In genomic region chr16:85600905-85601639, GRCh38 we compare ENCODE assay signal across 19 cellular contexts. TPM values are rescaled to one million over a fixed set of nuclear protein-coding genes. Genes with fewer than 3 reads are reported as not detected.
DNase-seq lines count a peak whose midpoint lies in the region; ATAC-seq and TF ChIP-seq lines count a peak whose summit lies in the region.
"Had no signal": no experiment of that assay in that cellular context is flagged by ENCODE, and none has a peak within 500 bp of the region (broad histone marks: within the 10 kb centered on the region; RNA-seq: fewer than 3 reads in every experiment).

No MANE protein-coding gene starts in this region.

- WGBS in mesenchymal stem cell: 63% methylated on average over 16 of the region's 19 CpGs
- 83 to 85% methylated on average over 19 of the region's 19 CpGs for WGBS in upper lobe of left lung, 2 donors

- no peak overlapping the region for H2AK5ac ChIP-seq in mesenchymal stem cell (ENCODE audit: low read length, severe bottlenecking)

- H2AFZ ChIP-seq in DND-41 (ENCODE audit: low read depth, low read length): no peak overlapping the region
- H2AFZ ChIP-seq in mesenchymal stem cell (ENCODE audit: low read depth, low read length): no peak overlapping the region

- peaks cover 16% of the 10 kb centered on the region; the same call in 1 of the 2 replicates for H3K36me3 ChIP-seq in DND-41 (ENCODE audit: insufficient read depth, low read length)
- H3K36me3 ChIP-seq in NT2/D1 (ENCODE audit: insufficient read depth, insufficient read length, low read length): peaks cover 5% of the 10 kb centered on the region
- H3K36me3 ChIP-seq in mesenchymal stem cell (ENCODE audit: control insufficient read depth in 1 of 2, insufficient read depth in 2 of 2, low read depth in 1 of 2, low read length in 2 of 2): peaks cover 0 to 7% of the 10 kb centered on the region in 2 experiments
- H3K36me3 ChIP-seq in upper lobe of left lung: no peaks in the 10 kb centered on the region
- H3K36me3 ChIP-seq: gastroesophageal sphincter, left lung, prostate gland had no signal

- H3K27ac ChIP-seq in DND-41 (ENCODE audit: low read length) (no peak overlapping the region), mesenchymal stem cell (ENCODE audit: low read length, poor library complexity, severe bottlenecking) (no peak overlapping the region), upper lobe of left lung (no peak overlapping the region)
- H3K27ac ChIP-seq: coronary artery, left lung, prostate gland had no signal

- H2BK12ac ChIP-seq in mesenchymal stem cell (ENCODE audit: low read length in 2 of 2): peak overlapping the region in 1 of 2 experiments; percentile 27

- H4K20me1 ChIP-seq in DND-41 (ENCODE audit: insufficient read depth, low read length): peaks cover 85% of the 10 kb centered on the region

- H3K27ac Mint-ChIP-seq in stimulated activated naive B cell treated with anti-CD40 and anti-IgM and Interleukin-4, amounts not matched to agents 10 μg/mL and 1 μg/mL and 100 μg/mL, for 72 hours: peak overlapping the region; percentile 65
- H3K27ac Mint-ChIP-seq in activated CD4-positive, alpha-beta T cell treated with anti-CD3 and anti-CD28 coated beads, Interleukin-2, amount 10 ng/mL, durations not matched to agents 7 days and 5 days: no peak overlapping the region

- H3K4me3 ChIP-seq in DND-41 (ENCODE audit: low read depth in 1 of 2, low read length in 2 of 2): no peak overlapping the region
- no peak overlapping the region for H3K4me3 ChIP-seq in NT2/D1 (ENCODE audit: insufficient read length, low read depth)
- H3K4me3 ChIP-seq in mesenchymal stem cell (ENCODE audit: insufficient read depth in 1 of 2, low read depth in 1 of 2, low read length in 2 of 2): no peak overlapping the region
- H3K4me3 ChIP-seq in upper lobe of left lung: no peak overlapping the region
- H3K4me3 ChIP-seq: coronary artery, gastroesophageal sphincter, left lung, prostate gland had no signal

- no peak overlapping the region for H4K8ac ChIP-seq in mesenchymal stem cell (ENCODE audit: low read length)

- TF ChIP-seq EP300 in upper lobe of left lung (IDR thresholded peaks at IDR 0.05): no peak

- DNase-seq in DND-41 (no peak), NT2/D1 (ENCODE audit: low read depth, low spot score) (no peak), mesenchymal stem cell (no peak), upper lobe of left lung (no peak)
- DNase-seq in stimulated activated naive B cell treated with anti-CD40 and anti-IgM and Interleukin-4, amounts not matched to agents 10 μg/mL and 1 μg/mL and 100 μg/mL, for 72 hours: no peak
- no peak for DNase-seq in activated CD4-positive, alpha-beta T cell treated with anti-CD3 and anti-CD28 coated beads, Interleukin-2, amount 10 ng/mL, durations not matched to agents 7 days and 5 days
- DNase-seq: activated CD4-positive, alpha-beta T cell treated with anti-CD3 and anti-CD28 coated beads for 4 hours; activated CD8-positive, alpha-beta memory T cell treated with anti-CD3 and anti-CD28 coated beads, Interleukin-2, amount 50 U/mL, for 48 hours; activated naive CD4-positive, alpha-beta T cell; aorta; Karpas-422; left lung; NCI-H2227 treated with DMSO at 0.1 percent for 48 hours; Right ventricle myocardium superior; stimulated activated CD4-positive, alpha-beta T cell treated with anti-CD3 and anti-CD28 coated beads, Interleukin-15, amount 100 ng/mL, for 24 hours had no signal

- no peak overlapping the region for H2BK120ac ChIP-seq in mesenchymal stem cell (ENCODE audit: low read depth, low read length)

- no peak overlapping the region for H3K4me2 ChIP-seq in DND-41 (ENCODE audit: insufficient read depth, low read length)
- no peak overlapping the region for H3K4me2 ChIP-seq in mesenchymal stem cell (ENCODE audit: low read length, poor library complexity, severe bottlenecking)

- peak overlapping the region in 1 of 2 experiments; percentile 69 for H3K14ac ChIP-seq in mesenchymal stem cell (ENCODE audit: low read length in 2 of 2)

- peaks cover 51 to 77% of the 10 kb centered on the region in 2 donors for H3K4me1 Mint-ChIP-seq in stimulated activated naive B cell treated with anti-CD40 and anti-IgM and Interleukin-4, amounts not matched to agents 10 μg/mL and 1 μg/mL and 100 μg/mL, for 72 hours
- no peaks in the 10 kb centered on the region for H3K4me1 Mint-ChIP-seq in activated CD4-positive, alpha-beta T cell treated with anti-CD3 and anti-CD28 coated beads, Interleukin-2, amount 10 ng/mL, durations not matched to agents 7 days and 5 days

- CTCF ChIA-PET in activated CD4-positive, alpha-beta T cell treated with anti-CD3 and anti-CD28 coated beads, Interleukin-2, amount 10 ng/mL, durations not matched to agents 7 days and 5 days (lab: Charles Lee): interaction anchor here (1.1 to 3.0 kb wide), 4 partner anchors 9 to 181 kb away, joined by 3 to 11 read pairs (median 4); no protein-coding TSS in a partner anchor

- TF ChIP-seq POLR2A in upper lobe of left lung (IDR thresholded peaks at IDR 0.05): no peak

- H3K4me1 ChIP-seq in DND-41 (ENCODE audit: insufficient read depth, low read length) (peaks cover 13% of the 10 kb centered on the region), NT2/D1 (ENCODE audit: insufficient read depth, insufficient read length) (peaks cover 49% of the 10 kb centered on the region), mesenchymal stem cell (ENCODE audit: control insufficient read depth, insufficient read depth, low read depth, low read length) (peaks cover 35% of the 10 kb centered on the region), upper lobe of left lung (peaks cover 18 to 34% (median 23%) of the 10 kb centered on the region in 4 donors)

- peak overlapping the region in 1 of 2 experiments; percentile 10 for H3K4ac ChIP-seq in mesenchymal stem cell (ENCODE audit: low read depth in 1 of 2, low read length in 2 of 2)

- no peaks in the 10 kb centered on the region for H3K27me3 Mint-ChIP-seq in stimulated activated naive B cell treated with anti-CD40 and anti-IgM and Interleukin-4, amounts not matched to agents 10 μg/mL and 1 μg/mL and 100 μg/mL, for 72 hours
- H3K27me3 Mint-ChIP-seq in activated CD4-positive, alpha-beta T cell treated with anti-CD3 and anti-CD28 coated beads, Interleukin-2, amount 10 ng/mL, durations not matched to agents 7 days and 5 days: no peaks in the 10 kb centered on the region

- H3K18ac ChIP-seq in mesenchymal stem cell (ENCODE audit: low read depth in 1 of 2, low read length in 2 of 2): peak overlapping the region; percentile 8 to 70

- H3K9me3 ChIP-seq in DND-41 (ENCODE audit: insufficient read depth, low read length, severe bottlenecking): no peaks in the 10 kb centered on the region
- H3K9me3 ChIP-seq in NT2/D1 (ENCODE audit: insufficient read depth, low read length): no peaks in the 10 kb centered on the region
- no peaks in the 10 kb centered on the region for H3K9me3 ChIP-seq in mesenchymal stem cell (ENCODE audit: control insufficient read depth, low read length)
- H3K9me3 ChIP-seq in upper lobe of left lung: no peaks in the 10 kb centered on the region
- H3K9me3 ChIP-seq: gastroesophageal sphincter, left lung, prostate gland had no signal

- no peak for TF ChIP-seq CTCF in DND-41 (IDR thresholded peaks at IDR 0.05; ENCODE audit: borderline replicate concordance, extremely low read depth, low read length, poor library complexity, severe bottlenecking)
- TF ChIP-seq CTCF in upper lobe of left lung (IDR thresholded peaks at IDR 0.05): no peak

- peaks cover 7 to 19% of the 10 kb centered on the region in 2 donors for H3K36me3 Mint-ChIP-seq in stimulated activated naive B cell treated with anti-CD40 and anti-IgM and Interleukin-4, amounts not matched to agents 10 μg/mL and 1 μg/mL and 100 μg/mL, for 72 hours
- H3K36me3 Mint-ChIP-seq in activated CD4-positive, alpha-beta T cell treated with anti-CD3 and anti-CD28 coated beads, Interleukin-2, amount 10 ng/mL, durations not matched to agents 7 days and 5 days (ENCODE audit: low read depth): no peaks in the 10 kb centered on the region

- no peak overlapping the region for H4K91ac ChIP-seq in mesenchymal stem cell (ENCODE audit: low read length)

- no peak overlapping the region for H3K4me3 Mint-ChIP-seq in stimulated activated naive B cell treated with anti-CD40 and anti-IgM and Interleukin-4, amounts not matched to agents 10 μg/mL and 1 μg/mL and 100 μg/mL, for 72 hours
- H3K4me3 Mint-ChIP-seq in activated CD4-positive, alpha-beta T cell treated with anti-CD3 and anti-CD28 coated beads, Interleukin-2, amount 10 ng/mL, durations not matched to agents 7 days and 5 days: no peak overlapping the region

- no peaks in the 10 kb centered on the region for H3K9me3 Mint-ChIP-seq in stimulated activated naive B cell treated with anti-CD40 and anti-IgM and Interleukin-4, amounts not matched to agents 10 μg/mL and 1 μg/mL and 100 μg/mL, for 72 hours
- H3K9me3 Mint-ChIP-seq in activated CD4-positive, alpha-beta T cell treated with anti-CD3 and anti-CD28 coated beads, Interleukin-2, amount 10 ng/mL, durations not matched to agents 7 days and 5 days: no peaks in the 10 kb centered on the region

- H3K27me3 ChIP-seq in DND-41 (ENCODE audit: insufficient read depth, low read length, poor library complexity) (no peaks in the 10 kb centered on the region), NT2/D1 (ENCODE audit: insufficient read depth, insufficient read length) (no peaks in the 10 kb centered on the region), mesenchymal stem cell (ENCODE audit: control insufficient read depth in 1 of 2, insufficient read depth in 1 of 2, low read length in 2 of 2) (no peaks in the 10 kb centered on the region), upper lobe of left lung (no peaks in the 10 kb centered on the region)
- H3K27me3 ChIP-seq: gastroesophageal sphincter, left lung had no signal

- H2BK15ac ChIP-seq in mesenchymal stem cell (ENCODE audit: low read depth, poor library complexity, severe bottlenecking): peak overlapping the region; percentile 41

- no peak overlapping the region for H2BK5ac ChIP-seq in mesenchymal stem cell (ENCODE audit: low read depth, low read length, poor library complexity, severe bottlenecking)

- peak; percentile 29; the same call in 2 of the 3 replicates for ATAC-seq in DND-41 (ENCODE audit: insufficient read depth, low read depth)
- ATAC-seq in stimulated activated naive B cell treated with anti-CD40 and anti-IgM and Interleukin-4, amounts not matched to agents 10 μg/mL and 1 μg/mL and 100 μg/mL, for 72 hours (replicated peaks): no peak
- ATAC-seq in GM19395 (IDR thresholded peaks at IDR 0.05; ENCODE audit: unreplicated experiment): no peak
- no peak for ATAC-seq in upper lobe of left lung (ENCODE audit: low FRiP score in 2 of 2)
- ATAC-seq: gastroesophageal sphincter, left lung had no signal

- H3K79me1 ChIP-seq in mesenchymal stem cell (replicated peaks; ENCODE audit: low read length, poor library complexity, severe bottlenecking): peaks cover 42% of the 10 kb centered on the region

- peaks cover 91% of the 10 kb centered on the region for H3K79me2 ChIP-seq in DND-41 (ENCODE audit: insufficient read depth, low read length)

- POLR2A ChIA-PET in activated CD4-positive, alpha-beta T cell treated with anti-CD3 and anti-CD28 coated beads, Interleukin-2, amount 10 ng/mL, durations not matched to agents 7 days and 5 days (lab: Charles Lee): no interaction called here

- H3K23ac ChIP-seq in mesenchymal stem cell (ENCODE audit: low read length in 2 of 2): peak overlapping the region in 1 of 2 experiments; percentile 91

- no peak overlapping the region for H3K9ac ChIP-seq in DND-41 (ENCODE audit: low read depth, low read length)
- peak overlapping the region; percentile 57 for H3K9ac ChIP-seq in NT2/D1 (ENCODE audit: insufficient read length, low read depth)
- no peak overlapping the region for H3K9ac ChIP-seq in mesenchymal stem cell (ENCODE audit: low read length)

RNA-seq across cellular contexts. Expression of gene GSE1, which starts 12.1 kb away (rescaled TPM):
- 39.2 TPM for polyA plus RNA-seq in mesenchymal stem cell (2013, experiment 1 of 2)
- 38.5 TPM for polyA plus RNA-seq in mesenchymal stem cell (2013, experiment 2 of 2)
- 10 to 100 TPM; 25.7 to 27.3 TPM for total RNA-seq in activated CD4-positive, alpha-beta T cell treated with anti-CD3 and anti-CD28 coated beads, Interleukin-2, amount 10 ng/mL, durations not matched to agents 7 days and 5 days
- total RNA-seq in upper lobe of left lung: 100 to 1,000 TPM in 2 of 6 donors, 10 to 100 TPM in 4; 80.2 to 332 (median 90.8) TPM
